9 cellular contexts compared by ENCODE assay signal in the genomic region with DNA sequence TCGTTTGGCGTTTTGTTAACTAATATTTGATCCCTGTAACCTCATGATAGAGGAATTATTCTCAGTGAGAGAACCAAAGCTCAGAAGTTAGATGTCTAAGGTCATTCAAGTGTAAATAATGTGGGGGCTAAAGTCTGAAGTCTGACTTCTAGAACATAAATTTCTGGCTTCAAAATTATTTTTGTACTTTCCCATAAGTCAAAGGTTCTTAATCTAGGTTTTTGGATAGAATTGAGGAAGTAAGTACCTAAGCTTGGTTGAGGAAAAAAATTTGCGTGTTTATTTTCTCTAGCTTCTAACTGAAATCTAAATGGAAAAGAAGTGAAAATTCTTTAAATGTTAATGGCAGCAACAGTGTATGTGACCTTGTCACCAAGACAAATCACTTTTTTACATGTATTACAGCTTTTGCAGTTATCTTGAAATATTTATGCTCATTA. TPM values are rescaled to one million over a fixed set of nuclear protein-coding genes. Genes with fewer than 3 reads are reported as not detected.
A peak's percentile ranks its signal among the peaks of the same experiment; 100 is the strongest.
DNase-seq lines count a peak whose midpoint lies in the region; ATAC-seq and TF ChIP-seq lines count a peak whose summit lies in the region.
"Had no signal": no experiment of that assay in that cellular context is flagged by ENCODE, and none has a peak within 500 bp of the region (broad histone marks: within the 10 kb centered on the region; RNA-seq: fewer than 3 reads in every experiment).

No MANE protein-coding gene starts in this region.

- ATAC-seq in naive B cell (ENCODE audit: low read depth in 2 of 2) (no peak), HG03432 (IDR thresholded peaks at IDR 0.05; ENCODE audit: unreplicated experiment) (no peak)

- peaks cover 19 to 43% (median 29%) of the 10 kb centered on the region in 3 donors for H3K4me1 Mint-ChIP-seq in naive B cell

- TF ChIP-seq POLR2A in breast epithelium (IDR thresholded peaks at IDR 0.05) = no peak

- H4K12ac ChIP-seq in trophoblast cell (ENCODE audit: low read depth, low read length) = no peak overlapping the region

- no peak overlapping the region for H3K23ac ChIP-seq in trophoblast cell (ENCODE audit: low read length)

- no peak overlapping the region for H3K4me2 ChIP-seq in trophoblast cell (ENCODE audit: low read length)

- H4K8ac ChIP-seq in trophoblast cell (ENCODE audit: low read depth, low read length) = no peak overlapping the region

- peaks cover 9 to 11% (median 10%) of the 10 kb centered on the region in 3 donors for H3K27me3 Mint-ChIP-seq in naive B cell

- H3K9ac ChIP-seq in trophoblast cell (ENCODE audit: low read length) = no peak overlapping the region

- H3K18ac ChIP-seq in trophoblast cell (ENCODE audit: low read length) = no peak overlapping the region

- H3K4me3 ChIP-seq in BE2C (ENCODE audit: low read depth, low read length) (peak overlapping the region; percentile 88), LNCaP clone FGC (ENCODE audit: low read depth, low read length) (peak overlapping the region; percentile 82), breast epithelium (peak overlapping the region in 2 of 3 donors; percentile 76 to 88), trophoblast cell (ENCODE audit: low read depth, low read length) (no peak overlapping the region)

- H4K91ac ChIP-seq in trophoblast cell (ENCODE audit: low read depth, low read length) = no peak overlapping the region

- H3K27me3 ChIP-seq in BE2C (no peaks in the 10 kb centered on the region), breast epithelium (no peaks in the 10 kb centered on the region), trophoblast cell (ENCODE audit: insufficient read depth, low read length) (no peaks in the 10 kb centered on the region)

- no peak overlapping the region for H2AK5ac ChIP-seq in trophoblast cell (ENCODE audit: low read length)

- H3K4me3 Mint-ChIP-seq in naive B cell = peak overlapping the region in 7 of 8 donors; percentile 66 to 100 (median 99)

- H3K27ac ChIP-seq in breast epithelium (peak overlapping the region; percentile 89 to 91), trophoblast cell (ENCODE audit: low read depth, low read length) (no peak overlapping the region)

- H2BK5ac ChIP-seq in trophoblast cell (ENCODE audit: low read depth, low read length, poor library complexity) = no peak overlapping the region

- H3K27ac Mint-ChIP-seq in naive B cell = peak overlapping the region in 3 of 6 donors; percentile 55 to 96 (median 74)

- WGBS in trophoblast cell (ENCODE audit: extremely low coverage, insufficient coverage, insufficient read length) = no CpG with 5 or more reads among the region's 3 CpGs

- H3K9me3 Mint-ChIP-seq in naive B cell = peaks cover 0 to 3% (median 0%) of the 10 kb centered on the region in 7 donors

- intact Hi-C loops in breast epithelium (cut with DNase I; ENCODE audit: low total_unique reads) = no loop called here

- H2AFZ ChIP-seq in trophoblast cell (ENCODE audit: insufficient read depth, low read length, poor library complexity) = no peak overlapping the region

- DNase-seq in BE2C (no peak), LNCaP clone FGC (ENCODE audit: low read depth) (no peak), breast epithelium (ENCODE audit: low spot score in 2 of 2) (no peak), naive B cell (no peak), trophoblast cell (no peak), pons (ENCODE audit: low spot score) (no peak)
- DNase-seq in stimulated activated CD4-positive, alpha-beta T cell treated with anti-CD3 and anti-CD28 coated beads, Interleukin-15, amount 100 ng/mL, for 24 hours = no peak
- DNase-seq: NCI-H2029 treated with DMSO at 0.1 percent for 48 hours had no signal

- peaks cover 16% of the 10 kb centered on the region for H3K79me2 ChIP-seq in trophoblast cell (ENCODE audit: control insufficient read depth, insufficient read depth, low read length, poor library complexity)

- H3K36me3 ChIP-seq in BE2C (peaks cover 5% of the 10 kb centered on the region), breast epithelium (no peaks in the 10 kb centered on the region), trophoblast cell (ENCODE audit: control insufficient read depth in 1 of 2, insufficient read depth in 2 of 2, low read length in 2 of 2) (peaks cover 0 to 7% of the 10 kb centered on the region in 2 experiments)

- no peaks in the 10 kb centered on the region for H3K36me3 Mint-ChIP-seq in naive B cell

- H3K4ac ChIP-seq in trophoblast cell (ENCODE audit: low read depth, low read length) = no peak overlapping the region

- peaks cover 7% of the 10 kb centered on the region for H3K79me1 ChIP-seq in trophoblast cell (ENCODE audit: low read length)

- TF ChIP-seq CTCF in BE2C (IDR thresholded peaks at IDR 0.05; ENCODE audit: low read depth, low read length) = no peak
- TF ChIP-seq CTCF in LNCaP clone FGC (IDR thresholded peaks at IDR 0.05; ENCODE audit: control insufficient read depth, extremely low read depth, insufficient read depth) = no peak
- TF ChIP-seq CTCF in breast epithelium (IDR thresholded peaks at IDR 0.05) = no peak

- H3K14ac ChIP-seq in trophoblast cell (ENCODE audit: low read length) = no peak overlapping the region

- H2BK12ac ChIP-seq in trophoblast cell (ENCODE audit: low read length) = no peak overlapping the region

- H2BK120ac ChIP-seq in trophoblast cell (ENCODE audit: insufficient read depth, low read length, poor library complexity) = no peak overlapping the region

- H3K4me1 ChIP-seq in BE2C (no peaks in the 10 kb centered on the region; the same call in 1 of the 2 replicates), breast epithelium (peaks cover 0 to 11% of the 10 kb centered on the region in 2 donors), trophoblast cell (ENCODE audit: control insufficient read depth in 1 of 2, insufficient read depth in 2 of 2, low read length in 2 of 2) (no peaks in the 10 kb centered on the region)

- H3K9me3 ChIP-seq in BE2C (no peaks in the 10 kb centered on the region; the same call in 1 of the 2 replicates), breast epithelium (no peaks in the 10 kb centered on the region), trophoblast cell (ENCODE audit: insufficient read depth, low read depth, low read length) (peaks cover 4% of the 10 kb centered on the region)

RNA-seq across cellular contexts. Expression of gene LARP4, which starts 2.3 kb away (rescaled TPM):
- polyA plus RNA-seq in BE2C (2012; ENCODE audit: insufficient read depth, insufficient read length, low read depth) = 26.5 TPM
- 10 to 100 TPM; 34.2 to 61.9 (median 56.3) TPM for total RNA-seq in breast epithelium
- 10 to 100 TPM; 16.1 to 32.6 (median 20.3) TPM for polyA plus RNA-seq in naive B cell (ENCODE audit: low read depth in 6 of 6)
- 49.3 and 52.4 TPM in 2 replicates for polyA plus RNA-seq in trophoblast cell (2013)

RNA-seq across cellular contexts. Expression of gene FAM186A, which starts 6.6 kb away (rescaled TPM):
- polyA plus RNA-seq in BE2C (2012; ENCODE audit: insufficient read depth, insufficient read length, low read depth) = not detected
- not detected for total RNA-seq in breast epithelium
- under 1 TPM in 1 of 6 donors, not detected in 5; 0.15 TPM for polyA plus RNA-seq in naive B cell (ENCODE audit: low read depth in 6 of 6)
- not detected in 2 replicates for polyA plus RNA-seq in trophoblast cell (2013)
